ENCODE assay signal across 15 cellular contexts in genomic region chr15:71219646-71220045, GRCh38.
DNase-seq lines count a peak whose midpoint lies in the region; ATAC-seq and TF ChIP-seq lines count a peak whose summit lies in the region.
"Had no signal": no experiment of that assay in that cellular context is flagged by ENCODE, and none has a peak within 500 bp of the region (broad histone marks: within the 10 kb centered on the region; RNA-seq: fewer than 3 reads in every experiment).

No MANE protein-coding gene starts in this region.

- ATAC-seq in foreskin keratinocyte (no peak), GM19463 (IDR thresholded peaks at IDR 0.05; ENCODE audit: unreplicated experiment) (no peak)
- no peak for ATAC-seq in activated T-cell treated with anti-CD3 and anti-CD28 coated beads, Interleukin-2, amount 50 U/mL, for 4 hours
- ATAC-seq: gastrocnemius medialis, left colon had no signal

- H4K20me1 ChIP-seq in smooth muscle cell (ENCODE audit: low read depth) = no peaks in the 10 kb centered on the region

- H3K27me3 ChIP-seq in ascending aorta = no peaks in the 10 kb centered on the region
- H3K27me3 ChIP-seq in foreskin keratinocyte = no peaks in the 10 kb centered on the region
- H3K27me3 ChIP-seq in smooth muscle cell (ENCODE audit: low read depth) = no peaks in the 10 kb centered on the region
- H3K27me3 ChIP-seq: gastrocnemius medialis had no signal

- peaks cover 0 to 19% of the 10 kb centered on the region in 2 donors for H3K4me1 ChIP-seq in ascending aorta
- H3K4me1 ChIP-seq in foreskin keratinocyte = peaks cover 21% of the 10 kb centered on the region
- peaks cover 9% of the 10 kb centered on the region for H3K4me1 ChIP-seq in smooth muscle cell (ENCODE audit: low read depth)
- H3K4me1 ChIP-seq: gastrocnemius medialis had no signal

- H3K4me1 Mint-ChIP-seq in activated T-cell treated with anti-CD3 and anti-CD28 coated beads, Interleukin-2, amount 50 U/mL, for 4 hours (ENCODE audit: low read depth) = no peaks in the 10 kb centered on the region

- H2AFZ ChIP-seq in smooth muscle cell (ENCODE audit: low read depth) = no peak overlapping the region

- H3K9me3 ChIP-seq in ascending aorta (no peaks in the 10 kb centered on the region), smooth muscle cell (replicated peaks; ENCODE audit: low read depth) (no peaks in the 10 kb centered on the region)
- H3K9me3 ChIP-seq: gastrocnemius medialis had no signal

- no peak for TF ChIP-seq CTCF in ascending aorta (IDR thresholded peaks at IDR 0.05)
- no peak for TF ChIP-seq CTCF in foreskin keratinocyte (conservative IDR thresholded peaks at IDR 0.05)
- no peak for TF ChIP-seq CTCF in smooth muscle cell (IDR thresholded peaks at IDR 0.05; ENCODE audit: borderline replicate concordance, insufficient read depth, poor library complexity, severe bottlenecking)

- no peak overlapping the region for H3K9ac ChIP-seq in smooth muscle cell (ENCODE audit: low read depth)

- intact Hi-C loops in ascending aorta (cut with DNase I) = loop anchor here (10.0 kb wide), 1 partner anchor 55 kb away; no protein-coding TSS in a partner anchor

- H3F3A ChIP-seq in smooth muscle cell (ENCODE audit: low read depth) = no peaks in the 10 kb centered on the region

- WGBS in smooth muscle cell (ENCODE audit: low lambda C conversion rate) = 25% methylated on average over 2 of the region's 2 CpGs

- H3K27ac ChIP-seq in ascending aorta = peak overlapping the region; percentile 40 to 66
- H3K27ac ChIP-seq in foreskin keratinocyte = peak overlapping the region; percentile 70
- H3K27ac ChIP-seq in smooth muscle cell (ENCODE audit: low read depth) = peak overlapping the region; percentile 28
- H3K27ac ChIP-seq: gastrocnemius medialis had no signal

- H3K4me2 ChIP-seq in smooth muscle cell = peak overlapping the region; percentile 33

- no peaks in the 10 kb centered on the region for H3K9me3 Mint-ChIP-seq in activated T-cell treated with anti-CD3 and anti-CD28 coated beads, Interleukin-2, amount 50 U/mL, for 4 hours

- H3K36me3 Mint-ChIP-seq in activated T-cell treated with anti-CD3 and anti-CD28 coated beads, Interleukin-2, amount 50 U/mL, for 4 hours (ENCODE audit: insufficient read depth) = no peaks in the 10 kb centered on the region

- DNase-seq in GM04504 (ENCODE audit: low read depth) (peak; percentile 66), ascending aorta (ENCODE audit: low spot score in 2 of 2) (no peak), foreskin keratinocyte (peak; percentile 68 to 82), smooth muscle cell (lab: John Stamatoyannopoulos, UW; ENCODE audit: unreplicated experiment) (no peak), NCI-H2107 (lab: John Stamatoyannopoulos, UW) (no peak)
- DNase-seq in activated T-cell treated with anti-CD3 and anti-CD28 coated beads, Interleukin-2, amount 50 U/mL, for 4 hours = no peak
- no peak for DNase-seq in activated CD4-positive, CD25-positive, alpha-beta regulatory T cell treated with anti-CD3 and anti-CD28 coated beads, Interleukin-2, amount 50 U/mL, for 72 hours
- DNase-seq: activated CD8-positive, alpha-beta memory T cell treated with anti-CD3 and anti-CD28 coated beads for 24 hours; activated naive CD4-positive, alpha-beta T cell treated with Interleukin-2 at 50 U/mL for 16 hours; gastrocnemius medialis; left colon; NCI-H187; small intestine; substantia nigra had no signal

- H3K36me3 ChIP-seq in ascending aorta = no peaks in the 10 kb centered on the region
- no peaks in the 10 kb centered on the region for H3K36me3 ChIP-seq in smooth muscle cell (ENCODE audit: low read depth)
- H3K36me3 ChIP-seq: gastrocnemius medialis had no signal

- no peaks in the 10 kb centered on the region for H3K79me2 ChIP-seq in smooth muscle cell (ENCODE audit: low read depth)

- H3K27me3 Mint-ChIP-seq in activated T-cell treated with anti-CD3 and anti-CD28 coated beads, Interleukin-2, amount 50 U/mL, for 4 hours (ENCODE audit: low read depth) = peaks cover 18% of the 10 kb centered on the region

- H3K4me3 ChIP-seq in ascending aorta (no peak overlapping the region), smooth muscle cell (no peak overlapping the region)
- H3K4me3 ChIP-seq: gastrocnemius medialis had no signal

- H3K4me3 Mint-ChIP-seq in activated T-cell treated with anti-CD3 and anti-CD28 coated beads, Interleukin-2, amount 50 U/mL, for 4 hours = no peak overlapping the region

Comparison
In these comparisons a context has a peak if more than half of its experiments do, and no peak if none do; other contexts are left out.
1. DNase-seq: peak in GM04504 (single experiment) and foreskin keratinocyte (2 of 2); none in ascending aorta (0 of 2), smooth muscle cell (single experiment), activated T-cell treated with anti-CD3 and anti-CD28 coated beads, Interleukin-2, amount 50 U/mL, for 4 hours (single experiment), activated CD4-positive, CD25-positive, alpha-beta regulatory T cell treated with anti-CD3 and anti-CD28 coated beads, Interleukin-2, amount 50 U/mL, for 72 hours (single experiment) and NCI-H2107 (single experiment).
2. Peak in every context shown above with its lines, with median percentiles within 50 percentile points of each other: H3K27ac ChIP-seq.